11 cellular contexts compared by ENCODE assay signal in the genomic region with DNA sequence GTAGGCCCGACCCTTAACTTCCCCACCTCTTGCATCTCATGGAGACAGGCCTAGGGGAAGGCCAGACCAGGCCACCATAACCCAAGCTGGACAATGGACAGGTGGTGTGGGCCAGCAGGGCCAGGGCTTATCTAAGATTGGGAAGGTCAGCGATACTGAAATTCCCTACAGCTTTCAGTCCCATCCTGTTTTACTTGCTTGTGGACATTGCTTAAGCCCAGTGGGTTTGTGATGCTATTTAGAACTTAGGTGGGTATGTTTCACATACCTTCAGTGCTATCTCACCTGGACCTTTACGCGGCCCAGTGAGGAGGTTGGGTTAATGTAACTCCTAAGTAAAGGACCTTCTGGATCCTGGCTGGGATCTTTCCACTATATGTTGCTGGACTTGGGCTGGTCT. TPM values are rescaled to one million over a fixed set of nuclear protein-coding genes. Genes with fewer than 3 reads are reported as not detected.
DNase-seq lines count a peak whose midpoint lies in the region; ATAC-seq and TF ChIP-seq lines count a peak whose summit lies in the region.
"Had no signal": no experiment of that assay in that cellular context is flagged by ENCODE, and none has a peak within 500 bp of the region (broad histone marks: within the 10 kb centered on the region; RNA-seq: fewer than 3 reads in every experiment).

No MANE protein-coding gene starts in this region.

- peaks cover 39% of the 10 kb centered on the region for H3K27me3 Mint-ChIP-seq in stimulated activated naive CD8-positive, alpha-beta T cell treated with anti-CD3 and anti-CD28 coated beads, Interleukin-15, Interleukin-2, amounts not matched to agents 100 ng/mL and 50 ng/mL, for 24 hours
- H3K27me3 Mint-ChIP-seq in central memory CD8-positive, alpha-beta T cell, result peaks cover 36% of the 10 kb centered on the region
- H3K27me3 Mint-ChIP-seq in mesothelial cell of epicardium (ENCODE audit: low read depth), result no peaks in the 10 kb centered on the region

- H3K36me3 Mint-ChIP-seq in stimulated activated naive CD8-positive, alpha-beta T cell treated with anti-CD3 and anti-CD28 coated beads, Interleukin-15, Interleukin-2, amounts not matched to agents 100 ng/mL and 50 ng/mL, for 24 hours (ENCODE audit: low read depth), result no peaks in the 10 kb centered on the region
- peaks cover 3% of the 10 kb centered on the region for H3K36me3 Mint-ChIP-seq in central memory CD8-positive, alpha-beta T cell (ENCODE audit: insufficient read depth)
- peaks cover 2% of the 10 kb centered on the region for H3K36me3 Mint-ChIP-seq in mesothelial cell of epicardium

- no peak for DNase-seq in stimulated activated naive CD8-positive, alpha-beta T cell treated with anti-CD3 and anti-CD28 coated beads, Interleukin-15, Interleukin-2, amounts not matched to agents 100 U/mL and 50 U/mL, for 24 hours
- no peak for DNase-seq in central memory CD8-positive, alpha-beta T cell (ENCODE audit: low spot score in 2 of 2)
- no peak for DNase-seq in mesothelial cell of epicardium (ENCODE audit: low spot score in 2 of 2, unreplicated experiment in 2 of 2)
- DNase-seq in SW 1271 (lab: John Stamatoyannopoulos, UW), result no peak
- DNase-seq in NCI-H526 (lab: John Stamatoyannopoulos, UW), result no peak
- DNase-seq: DMS79, GOT3, NCI-H1105 had no signal

- no peaks in the 10 kb centered on the region for H3K9me3 Mint-ChIP-seq in stimulated activated naive CD8-positive, alpha-beta T cell treated with anti-CD3 and anti-CD28 coated beads, Interleukin-15, Interleukin-2, amounts not matched to agents 100 ng/mL and 50 ng/mL, for 24 hours
- no peaks in the 10 kb centered on the region for H3K9me3 Mint-ChIP-seq in central memory CD8-positive, alpha-beta T cell
- H3K9me3 Mint-ChIP-seq in mesothelial cell of epicardium, result no peaks in the 10 kb centered on the region

- no peak for TF ChIP-seq CTCF in mesothelial cell of epicardium (IDR thresholded peaks at IDR 0.05; ENCODE audit: unreplicated experiment)

- no peak for ATAC-seq in stimulated activated naive CD8-positive, alpha-beta T cell treated with anti-CD3 and anti-CD28 coated beads, Interleukin-15, Interleukin-2, amounts not matched to agents 100 U/mL and 50 U/mL, for 24 hours
- ATAC-seq in central memory CD8-positive, alpha-beta T cell (replicated peaks; ENCODE audit: extremely low read depth, poor library complexity, severe bottlenecking), result no peak
- ATAC-seq in GM19035 (IDR thresholded peaks at IDR 0.05; ENCODE audit: unreplicated experiment) (no peak), GM18870 (IDR thresholded peaks at IDR 0.05; ENCODE audit: unreplicated experiment) (no peak)

- H3K27ac Mint-ChIP-seq in stimulated activated naive CD8-positive, alpha-beta T cell treated with anti-CD3 and anti-CD28 coated beads, Interleukin-15, Interleukin-2, amounts not matched to agents 100 ng/mL and 50 ng/mL, for 24 hours, result no peak overlapping the region
- no peak overlapping the region for H3K27ac Mint-ChIP-seq in central memory CD8-positive, alpha-beta T cell (ENCODE audit: low read depth)
- H3K27ac Mint-ChIP-seq in mesothelial cell of epicardium, result peak overlapping the region; percentile 94

- H3K4me3 Mint-ChIP-seq in stimulated activated naive CD8-positive, alpha-beta T cell treated with anti-CD3 and anti-CD28 coated beads, Interleukin-15, Interleukin-2, amounts not matched to agents 100 ng/mL and 50 ng/mL, for 24 hours, result peak overlapping the region; percentile 85
- peak overlapping the region; percentile 82 for H3K4me3 Mint-ChIP-seq in central memory CD8-positive, alpha-beta T cell
- peak overlapping the region; percentile 89 for H3K4me3 Mint-ChIP-seq in mesothelial cell of epicardium

- H3K4me1 Mint-ChIP-seq in stimulated activated naive CD8-positive, alpha-beta T cell treated with anti-CD3 and anti-CD28 coated beads, Interleukin-15, Interleukin-2, amounts not matched to agents 100 ng/mL and 50 ng/mL, for 24 hours (ENCODE audit: low read depth), result peaks cover 41% of the 10 kb centered on the region
- H3K4me1 Mint-ChIP-seq in central memory CD8-positive, alpha-beta T cell, result peaks cover 43% of the 10 kb centered on the region
- H3K4me1 Mint-ChIP-seq in mesothelial cell of epicardium, result peaks cover 61% of the 10 kb centered on the region

RNA-seq across cellular contexts. Expression of a gene that starts 1.7 kb away (rescaled TPM):
- total RNA-seq in mesothelial cell of epicardium, result 317 to 337 TPM (median 324 TPM) in 3 replicates

RNA-seq across cellular contexts. Expression of a gene that starts 13.0 kb away (rescaled TPM):
- 108 to 115 TPM (median 108 TPM) in 3 replicates for total RNA-seq in mesothelial cell of epicardium

RNA-seq across cellular contexts. Expression of a gene that starts 37.1 kb away (rescaled TPM):
- total RNA-seq in mesothelial cell of epicardium, result 19.5 to 20.9 TPM (median 20.3 TPM) in 3 replicates

RNA-seq across cellular contexts. Expression of a gene that starts 37.4 kb away (rescaled TPM):
- 139 to 154 TPM (median 148 TPM) in 3 replicates for total RNA-seq in mesothelial cell of epicardium
